ENCODE assay signal across 7 cellular contexts in the genomic region with DNA sequence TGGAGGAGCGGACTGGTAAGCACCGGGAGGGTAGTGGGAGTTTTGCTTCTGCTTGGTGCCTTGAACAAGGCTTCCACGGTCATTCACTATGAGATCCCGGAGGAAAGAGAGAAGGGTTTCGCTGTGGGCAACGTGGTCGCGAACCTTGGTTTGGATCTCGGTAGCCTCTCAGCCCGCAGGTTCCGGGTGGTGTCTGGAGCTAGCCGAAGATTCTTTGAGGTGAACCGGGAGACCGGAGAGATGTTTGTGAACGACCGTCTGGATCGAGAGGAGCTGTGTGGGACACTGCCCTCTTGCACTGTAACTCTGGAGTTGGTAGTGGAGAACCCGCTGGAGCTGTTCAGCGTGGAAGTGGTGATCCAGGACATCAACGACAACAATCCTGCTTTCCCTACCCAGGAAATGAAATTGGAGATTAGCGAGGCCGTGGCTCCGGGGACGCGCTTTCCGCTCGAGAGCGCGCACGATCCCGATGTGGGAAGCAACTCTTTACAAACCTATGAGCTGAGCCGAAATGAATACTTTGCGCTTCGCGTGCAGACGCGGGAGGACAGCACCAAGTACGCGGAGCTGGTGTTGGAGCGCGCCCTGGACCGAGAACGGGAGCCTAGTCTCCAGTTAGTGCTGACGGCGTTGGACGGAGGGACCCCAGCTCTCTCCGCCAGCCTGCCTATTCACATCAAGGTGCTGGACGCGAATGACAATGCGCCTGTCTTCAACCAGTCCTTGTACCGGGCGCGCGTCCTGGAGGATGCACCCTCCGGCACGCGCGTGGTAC. TPM values are rescaled to one million over a fixed set of nuclear protein-coding genes. Genes with fewer than 3 reads are reported as not detected.
A peak's percentile ranks its signal among the peaks of the same experiment; 100 is the strongest.
DNase-seq lines count a peak whose midpoint lies in the region; ATAC-seq and TF ChIP-seq lines count a peak whose summit lies in the region.

No MANE protein-coding gene starts in this region.

- H3K79me2 ChIP-seq in Loucy (ENCODE audit: insufficient read depth, low read length) (no peaks in the 10 kb centered on the region), PC-3 (ENCODE audit: low read length) (no peaks in the 10 kb centered on the region)

- H3K4me3 ChIP-seq in GM06990 (replicated peaks; ENCODE audit: low read depth, low read length) (peak overlapping the region; percentile 82), Loucy (ENCODE audit: low read length, poor library complexity, severe bottlenecking) (peak overlapping the region; percentile 68), PC-3 (ENCODE audit: low read length) (no peak overlapping the region)

- H3F3A ChIP-seq in Loucy (ENCODE audit: low read depth) (no peaks in the 10 kb centered on the region), PC-3 (ENCODE audit: low read length, unreplicated experiment) (no peaks in the 10 kb centered on the region)

- TF ChIP-seq CTCF in GM06990 (IDR thresholded peaks at IDR 0.05; ENCODE audit: insufficient read depth, low read length, poor library complexity, severe bottlenecking) = no peak
- TF ChIP-seq CTCF in Loucy (conservative IDR thresholded peaks at IDR 0.05; ENCODE audit: low read length) = no peak
- no peak for TF ChIP-seq CTCF in PC-3 (conservative IDR thresholded peaks at IDR 0.05; ENCODE audit: low read depth, low read length)

- H3K9ac ChIP-seq in Loucy (ENCODE audit: low read depth, low read length, poor library complexity, severe bottlenecking) (peak overlapping the region; percentile 17), PC-3 (ENCODE audit: low read length) (no peak overlapping the region)

- peaks cover 17 to 19% of the 10 kb centered on the region in 2 donors for H3K36me3 Mint-ChIP-seq in activated naive CD4-positive, alpha-beta T cell treated with anti-CD3 and anti-CD28 coated beads, Interleukin-2, amount 50 U/mL, for 72 hours

- POLR2A ChIA-PET in PC-3 (lab: Charles Lee; ENCODE audit: unreplicated experiment) = no interaction called here

- H3K4me1 ChIP-seq in Loucy (ENCODE audit: insufficient read depth, low read length, poor library complexity, severe bottlenecking) = no peaks in the 10 kb centered on the region
- no peaks in the 10 kb centered on the region for H3K4me1 ChIP-seq in PC-3 (ENCODE audit: insufficient read depth, low read length)

- CTCF ChIA-PET in PC-3 (lab: Charles Lee) = no interaction called here

- no peaks in the 10 kb centered on the region for H3K27me3 ChIP-seq in GM06990 (replicated peaks; ENCODE audit: control insufficient read depth, insufficient read depth, low read length)
- H3K27me3 ChIP-seq in Loucy (ENCODE audit: insufficient read depth, low read length, poor library complexity, severe bottlenecking) = peaks cover 13% of the 10 kb centered on the region
- H3K27me3 ChIP-seq in PC-3 (ENCODE audit: low read length) = no peaks in the 10 kb centered on the region

- no peak overlapping the region for H3K27ac ChIP-seq in PC-3 (ENCODE audit: low read length)

- H3K4me2 ChIP-seq in Loucy (ENCODE audit: low read depth, low read length, poor library complexity, severe bottlenecking) = peak overlapping the region; percentile 76
- H3K4me2 ChIP-seq in PC-3 (ENCODE audit: low read length) = no peak overlapping the region

- no TSS peak for BruUV-seq in PC-3 (replicated peaks; lab: Mats Ljungman, UMichigan)

- H3K36me3 ChIP-seq in GM06990 (ENCODE audit: control insufficient read depth, insufficient read depth, low read length) (no peaks in the 10 kb centered on the region), Loucy (ENCODE audit: insufficient read depth, low read length) (no peaks in the 10 kb centered on the region), PC-3 (ENCODE audit: low read depth, low read length) (no peaks in the 10 kb centered on the region; the same call in 1 of the 2 replicates)

- H3K27ac Mint-ChIP-seq in activated naive CD4-positive, alpha-beta T cell treated with anti-CD3 and anti-CD28 coated beads, Interleukin-2, amount 50 U/mL, for 72 hours = no peak overlapping the region

- intact Hi-C loops in Right ventricle myocardium superior (cut with DNase I) (loop anchor here (2.0 kb wide), 1 partner anchor 36 kb away; no protein-coding TSS in a partner anchor), posterior cingulate gyrus (cut with DNase I) (no loop called here), PC-3 (cut with micrococcal nuclease) (no loop called here)

- ATAC-seq in GM21786 (IDR thresholded peaks at IDR 0.05; ENCODE audit: unreplicated experiment) (peak; percentile 20), Right ventricle myocardium superior (ENCODE audit: poor library complexity) (peak; percentile 69), PC-3 (no peak)
- ATAC-seq in activated naive CD4-positive, alpha-beta T cell treated with anti-CD3 and anti-CD28 coated beads, Interleukin-2, amount 50 U/mL, for 72 hours = peak; percentile 23 to 51

- H3K9me2 ChIP-seq in Loucy (replicated peaks; ENCODE audit: low read depth, low read length) (no peaks in the 10 kb centered on the region), PC-3 (replicated peaks; ENCODE audit: low read length) (no peaks in the 10 kb centered on the region)

- H3K9me3 ChIP-seq in Loucy (ENCODE audit: insufficient read depth, low read depth, low read length) (no peaks in the 10 kb centered on the region), PC-3 (ENCODE audit: low read length) (no peaks in the 10 kb centered on the region)

- H3K9me3 Mint-ChIP-seq in activated naive CD4-positive, alpha-beta T cell treated with anti-CD3 and anti-CD28 coated beads, Interleukin-2, amount 50 U/mL, for 72 hours = no peaks in the 10 kb centered on the region

- H2AFZ ChIP-seq in Loucy (ENCODE audit: low read length) (peak overlapping the region; percentile 76), PC-3 (ENCODE audit: low read length) (no peak overlapping the region)

- DNase-seq in GM06990 (ENCODE audit: extremely low read depth, insufficient read length) (peak; percentile 56), Right ventricle myocardium superior (peak; percentile 80), posterior cingulate gyrus (peak in 6 of 10 donors; percentile 42 to 91 (median 74)), PC-3 (no peak)
- no peak for DNase-seq in activated naive CD4-positive, alpha-beta T cell treated with anti-CD3 and anti-CD28 coated beads, Interleukin-2, amount 50 U/mL, for 72 hours (ENCODE audit: low spot score in 2 of 2)

- H4K20me1 ChIP-seq in Loucy (ENCODE audit: insufficient read depth, low read length, poor library complexity, severe bottlenecking) (no peaks in the 10 kb centered on the region), PC-3 (ENCODE audit: low read length) (no peaks in the 10 kb centered on the region)

RNA-seq across cellular contexts. Expression of a gene that starts 0.6 kb away (rescaled TPM):
- under 1 TPM in 1 of 2 donors, not detected in 1; 0.19 TPM for total RNA-seq in activated naive CD4-positive, alpha-beta T cell treated with anti-CD3 and anti-CD28 coated beads, Interleukin-2, amount 50 U/mL, for 72 hours
- total RNA-seq in Right ventricle myocardium superior (17.1 TPM), PC-3 (2014; rRNA removed) (0.35 and 2.1 TPM in 2 replicates)

RNA-seq across cellular contexts. Expression of a gene that starts 8.5 kb away (rescaled TPM):
- not detected for total RNA-seq in activated naive CD4-positive, alpha-beta T cell treated with anti-CD3 and anti-CD28 coated beads, Interleukin-2, amount 50 U/mL, for 72 hours
- 3.0 TPM for total RNA-seq in Right ventricle myocardium superior
- 0.58 and 1.5 TPM in 2 replicates for total RNA-seq in PC-3 (2014; rRNA removed)

RNA-seq across cellular contexts. Expression of a gene that starts 12.6 kb away (rescaled TPM):
- not detected for total RNA-seq in activated naive CD4-positive, alpha-beta T cell treated with anti-CD3 and anti-CD28 coated beads, Interleukin-2, amount 50 U/mL, for 72 hours
- total RNA-seq in Right ventricle myocardium superior = 3.0 TPM
- 0.40 and 0.46 TPM in 2 replicates for total RNA-seq in PC-3 (2014; rRNA removed)

RNA-seq across cellular contexts. Expression of a gene that starts 46.0 kb away (rescaled TPM):
- under 1 TPM; 0.10 to 0.16 TPM for total RNA-seq in activated naive CD4-positive, alpha-beta T cell treated with anti-CD3 and anti-CD28 coated beads, Interleukin-2, amount 50 U/mL, for 72 hours
- total RNA-seq in Right ventricle myocardium superior (4.9 TPM), PC-3 (2014; rRNA removed) (0.11 and 0.52 TPM in 2 replicates)

RNA-seq across cellular contexts. Expression of a gene that starts 55.5 kb away (rescaled TPM):
- total RNA-seq in activated naive CD4-positive, alpha-beta T cell treated with anti-CD3 and anti-CD28 coated beads, Interleukin-2, amount 50 U/mL, for 72 hours = under 1 TPM; 0.09 to 0.14 TPM
- total RNA-seq in Right ventricle myocardium superior = 5.1 TPM
- total RNA-seq in PC-3 (2014; rRNA removed) = 0.66 and 0.92 TPM in 2 replicates

Comparison
In these comparisons a context has a peak if more than half of its experiments do, and no peak if none do; other contexts are left out.
1. DNase-seq: peak in GM06990 (single experiment), Right ventricle myocardium superior (single experiment) and posterior cingulate gyrus (6 of 10); none in activated naive CD4-positive, alpha-beta T cell treated with anti-CD3 and anti-CD28 coated beads, Interleukin-2, amount 50 U/mL, for 72 hours (0 of 2) and PC-3 (single experiment).